ENCODE assay signal across 8 cellular contexts in the genomic region with DNA sequence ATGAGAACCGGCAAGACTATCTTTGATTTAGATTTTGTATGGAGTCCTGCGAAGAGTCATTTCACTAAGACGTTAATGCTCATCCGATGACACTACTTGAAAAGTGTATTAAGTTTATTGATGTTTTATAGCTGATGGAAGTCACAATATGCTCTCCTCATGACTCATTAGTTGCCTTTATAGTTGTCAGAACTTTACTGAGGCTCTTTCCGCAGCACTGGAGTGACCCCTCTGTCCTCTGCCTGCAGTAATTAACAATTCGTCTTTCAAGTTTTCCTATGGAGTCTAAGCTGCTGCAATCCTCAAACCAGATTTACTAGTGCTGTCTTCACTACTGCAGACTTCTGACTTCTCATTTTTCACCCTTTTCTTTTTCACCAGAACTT. TPM values are rescaled to one million over a fixed set of nuclear protein-coding genes. Genes with fewer than 3 reads are reported as not detected.
A peak's percentile ranks its signal among the peaks of the same experiment; 100 is the strongest.
DNase-seq lines count a peak whose midpoint lies in the region; ATAC-seq, FAIRE-seq and TF ChIP-seq lines count a peak whose summit lies in the region.

No MANE protein-coding gene starts in this region.

- TF ChIP-seq POLR2A in HepG2 (IDR thresholded peaks at IDR 0.05; ENCODE audit: insufficient read depth in 1 of 2, low read depth in 2 of 2, low read length in 2 of 2): no peak

- H3K27ac Mint-ChIP-seq in type B pancreatic cell: peak overlapping the region; percentile 100

- H3K36me3 ChIP-seq in HUES6 (ENCODE audit: control insufficient read depth, insufficient read depth, low read length): peaks cover 7% of the 10 kb centered on the region
- peaks cover 2 to 13% of the 10 kb centered on the region in 2 experiments for H3K36me3 ChIP-seq in HepG2 (replicated peaks in 1 of 2; ENCODE audit: control insufficient read depth in 1 of 2, insufficient read depth in 2 of 2, low read length in 2 of 2)

- H3K4me1 ChIP-seq in HUES6 (ENCODE audit: control insufficient read depth, insufficient read depth, low read length) (peaks cover 5% of the 10 kb centered on the region), HepG2 (ENCODE audit: insufficient read depth, low read length) (peaks cover 38% of the 10 kb centered on the region)

- POLR2A ChIA-PET in AG04450 (lab: Yijun Ruan, JAX): interaction anchor here (0.8 to 2.1 kb wide), 6 partner anchors 13 to 65 kb away, joined by 4 to 23 read pairs (median 6); partner anchors contain the start of genes CCT8 and LTN1
- POLR2A ChIA-PET in HepG2 (lab: Yijun Ruan, JAX): interaction anchor here (1.0 to 5.2 kb wide), 10 partner anchors 12 to 274 kb away, joined by 3 to 94 read pairs (median 6); partner anchors contain the start of genes BACH1, CCT8 and LTN1

- H3K9me3 ChIP-seq in AG04450 (ENCODE audit: control insufficient read depth, insufficient read depth, low read length) (no peaks in the 10 kb centered on the region; the same call in 1 of the 2 replicates), HUES6 (ENCODE audit: control insufficient read depth, insufficient read depth, low read depth, low read length) (no peaks in the 10 kb centered on the region), HepG2 (ENCODE audit: low read length) (no peaks in the 10 kb centered on the region)

- peak; percentile 8 for FAIRE-seq in HepG2 (lab: Jason Lieb, UNC)

- TF ChIP-seq EP300 in HepG2 (IDR thresholded peaks at IDR 0.05; ENCODE audit: low read depth in 2 of 2, low read length in 2 of 2) (no peak), HepG2 (CRISPR knock-in tag; IDR thresholded peaks at IDR 0.05; ENCODE audit: borderline replicate concordance) (no peak)

- in situ Hi-C loops in HepG2 (cut with HindIII; ENCODE audit: extremely low pct_ligation_motif_present, low pct_unique_long_range_greater_than_20kb): no loop called here

- peak overlapping the region; percentile 78 for H3K4me2 ChIP-seq in HepG2 (ENCODE audit: low read depth, low read length)

- H2AFZ ChIP-seq in HepG2 (ENCODE audit: low read length): no peak overlapping the region

- intact Hi-C loops in HepG2 (cut with micrococcal nuclease; ENCODE audit: unreplicated experiment): loop anchor here (1.0 to 2.0 kb wide), 2 partner anchors 33 to 47 kb away; partner anchors contain the start of genes CCT8 and LTN1

- no peaks in the 10 kb centered on the region for H3K9me3 Mint-ChIP-seq in type B pancreatic cell

- WGBS in HepG2 (ENCODE audit: low lambda C conversion rate): 1% methylated on average over 6 of the region's 6 CpGs

- H4K20me1 ChIP-seq in HepG2 (ENCODE audit: insufficient read depth, low read length): no peaks in the 10 kb centered on the region

- H3K4me3 ChIP-seq in AG04450 (ENCODE audit: low read depth, low read length) (peak overlapping the region; percentile 96), HUES6 (ENCODE audit: low read depth, low read length) (peak overlapping the region; percentile 97), HepG2 (replicated peaks in 1 of 3; ENCODE audit: insufficient read depth in 1 of 3, low read depth in 2 of 3, low read length in 3 of 3) (peak overlapping the region; percentile 79 to 94 (median 83))

- BruUV-seq in HepG2 (replicated peaks; lab: Mats Ljungman, UMichigan): TSS peak; percentile 66

- H3K9ac ChIP-seq in HUES6 (ENCODE audit: low read length) (peak overlapping the region; percentile 98), HepG2 (ENCODE audit: insufficient read depth, low read depth, low read length) (peak overlapping the region; percentile 99)

- ATAC-seq in HepG2 (peak; percentile 8; the same call in 2 of the 3 replicates), HG02642 (IDR thresholded peaks at IDR 0.05; ENCODE audit: poor library complexity, unreplicated experiment) (no peak)

- H3K27ac ChIP-seq in AG04450 (ENCODE audit: low read depth, low read length): peak overlapping the region; percentile 99
- H3K27ac ChIP-seq in HUES6 (ENCODE audit: low read depth, low read length): no peak overlapping the region
- peak overlapping the region; percentile 99 for H3K27ac ChIP-seq in HepG2 (ENCODE audit: extremely low read length, insufficient read depth, low read length)

- DNase-seq in AG04450 (ENCODE audit: low read depth, low spot score): no peak
- DNase-seq in astrocyte of the hippocampus (ENCODE audit: low read depth, low spot score): peak; percentile 29
- no peak for DNase-seq in HepG2 (ENCODE audit: low spot score)
- DNase-seq in type B pancreatic cell (ENCODE audit: extremely low spot score, unreplicated experiment): no peak
- DNase-seq in MV-4-11 (lab: John Stamatoyannopoulos, UW): no peak
- no peak for DNase-seq in GM10266 (ENCODE audit: extremely low spot score)

- CTCF ChIA-PET in AG04450 (lab: Charles Lee): interaction anchor here (1.2 kb wide), 1 partner anchor 31 kb away, joined by 3 read pairs; no protein-coding TSS in a partner anchor
- CTCF ChIA-PET in HepG2 (lab: Yijun Ruan, JAX; ENCODE audit: low intra/inter-chr PET ratio, low total read pairs): no interaction called here

- peaks cover 32% of the 10 kb centered on the region for H3K79me2 ChIP-seq in HepG2 (ENCODE audit: insufficient read depth, low read length)

- H3K4me3 Mint-ChIP-seq in type B pancreatic cell: peak overlapping the region; percentile 99

- no peaks in the 10 kb centered on the region for H3K27me3 ChIP-seq in AG04450 (ENCODE audit: control insufficient read depth, insufficient read depth, low read length)
- H3K27me3 ChIP-seq in HUES6 (ENCODE audit: control insufficient read depth, insufficient read depth, low read length): no peaks in the 10 kb centered on the region
- H3K27me3 ChIP-seq in HepG2 (ENCODE audit: control insufficient read depth in 1 of 2, insufficient read depth in 2 of 2, low read length in 2 of 2): no peaks in the 10 kb centered on the region; a peak in 1 of 5 replicates

- TF ChIP-seq RAD21 in HepG2 (CRISPR knock-in tag; IDR thresholded peaks at IDR 0.05): no peak

- peaks cover 18% of the 10 kb centered on the region for H3K4me1 Mint-ChIP-seq in type B pancreatic cell (ENCODE audit: unreplicated experiment)

- H3K27me3 Mint-ChIP-seq in type B pancreatic cell: no peaks in the 10 kb centered on the region

- TF ChIP-seq CTCF in AG04450 (IDR thresholded peaks at IDR 0.05; ENCODE audit: low read depth, low read length) (no peak), HepG2 (CRISPR knock-in tag; IDR thresholded peaks at IDR 0.05) (no peak), type B pancreatic cell (conservative IDR thresholded peaks at IDR 0.05) (no peak), GM10266 (IDR thresholded peaks at IDR 0.05; ENCODE audit: control insufficient read depth, insufficient read depth, low read depth, missing control alignments) (no peak)

- peaks cover 4% of the 10 kb centered on the region for H3K36me3 Mint-ChIP-seq in type B pancreatic cell

RNA-seq across cellular contexts. Expression of gene USP16, which starts 0.9 kb away (rescaled TPM):
- polyA plus RNA-seq in AG04450 (2011; rRNA removed): 22.7 and 35.6 TPM in 2 replicates
- 12.3 and 19.4 TPM in 2 replicates for polyA minus RNA-seq in AG04450 (2011; rRNA and poly(A)+ RNA removed)
- total RNA-seq in HepG2 (2016; rRNA removed; fragmentation: Illumina TruSeq; extraction: Trizol): 46.9 and 72.4 TPM in 2 replicates
- 8.2 and 9.5 TPM in 2 replicates for total RNA-seq in HepG2 (2016; cell fraction: cytosol; rRNA removed; fragmentation: Illumina TruSeq; extraction: Trizol; ENCODE audit: low read depth)
- total RNA-seq in HepG2 (2016; cell fraction: insoluble cytoplasmic fraction; rRNA removed; fragmentation: Illumina TruSeq; extraction: Trizol): 46.8 and 73.9 TPM in 2 replicates
- total RNA-seq in HepG2 (2016; cell fraction: membrane; rRNA removed; fragmentation: Illumina TruSeq; extraction: Trizol): 25.9 and 27.0 TPM in 2 replicates
- 31.9 and 37.3 TPM in 2 replicates for total RNA-seq in HepG2 (2016; cell fraction: nucleus; rRNA removed; fragmentation: Illumina TruSeq; extraction: Trizol)
- 12.0 and 16.5 TPM in 2 replicates for polyA plus RNA-seq in HepG2 (2011; rRNA removed)
- 4.6 and 7.2 TPM in 2 replicates for polyA plus RNA-seq in HepG2 (2011; cell fraction: cytosol; rRNA removed)
- polyA plus RNA-seq in HepG2 (2011; cell fraction: nucleus; rRNA removed): 10.3 and 11.5 TPM in 2 replicates
- 20.8 and 28.1 TPM in 2 replicates for polyA plus RNA-seq in HepG2 (2012)
- polyA plus RNA-seq in HepG2 (2016; cell fraction: cytosol; fragmentation: Illumina TruSeq; extraction: Trizol; ENCODE audit: low read depth): 3.3 and 3.5 TPM in 2 replicates
- 48.3 and 53.1 TPM in 2 replicates for polyA plus RNA-seq in HepG2 (2016; cell fraction: insoluble cytoplasmic fraction; fragmentation: Illumina TruSeq; extraction: Trizol; ENCODE audit: low read depth)
- polyA plus RNA-seq in HepG2 (2016; cell fraction: membrane; fragmentation: Illumina TruSeq; extraction: Trizol; ENCODE audit: low read depth): 8.0 and 9.3 TPM in 2 replicates
- 41.1 and 44.1 TPM in 2 replicates for polyA plus RNA-seq in HepG2 (2016; cell fraction: nucleus; fragmentation: Illumina TruSeq; extraction: Trizol; ENCODE audit: insufficient read depth, low read depth)
- 4.9 and 7.5 TPM in 2 replicates for polyA minus RNA-seq in HepG2 (2011; rRNA and poly(A)+ RNA removed; ENCODE audit: low replicate concordance)
- 10.9 and 11.0 TPM in 2 replicates for polyA minus RNA-seq in HepG2 (2011; cell fraction: cytosol; rRNA and poly(A)+ RNA removed)
- 29.6 and 30.9 TPM in 2 replicates for polyA minus RNA-seq in HepG2 (2011; cell fraction: nucleus; rRNA and poly(A)+ RNA removed)
- 28.9 and 35.0 TPM in 2 replicates for total RNA-seq in type B pancreatic cell (ENCODE audit: low replicate concordance)

RNA-seq across cellular contexts. Expression of gene RWDD2B, which starts 6.2 kb away (rescaled TPM):
- 29.2 and 36.5 TPM in 2 replicates for polyA plus RNA-seq in AG04450 (2011; rRNA removed)
- polyA minus RNA-seq in AG04450 (2011; rRNA and poly(A)+ RNA removed): 12.0 and 17.4 TPM in 2 replicates
- 20.9 and 28.3 TPM in 2 replicates for total RNA-seq in HepG2 (2016; rRNA removed; fragmentation: Illumina TruSeq; extraction: Trizol)
- total RNA-seq in HepG2 (2016; cell fraction: cytosol; rRNA removed; fragmentation: Illumina TruSeq; extraction: Trizol; ENCODE audit: low read depth): 10.0 and 11.2 TPM in 2 replicates
- 22.0 and 27.5 TPM in 2 replicates for total RNA-seq in HepG2 (2016; cell fraction: insoluble cytoplasmic fraction; rRNA removed; fragmentation: Illumina TruSeq; extraction: Trizol)
- total RNA-seq in HepG2 (2016; cell fraction: membrane; rRNA removed; fragmentation: Illumina TruSeq; extraction: Trizol): 28.3 and 28.6 TPM in 2 replicates
- 9.7 and 10.9 TPM in 2 replicates for total RNA-seq in HepG2 (2016; cell fraction: nucleus; rRNA removed; fragmentation: Illumina TruSeq; extraction: Trizol)
- 9.3 and 9.9 TPM in 2 replicates for polyA plus RNA-seq in HepG2 (2011; rRNA removed)
- polyA plus RNA-seq in HepG2 (2011; cell fraction: cytosol; rRNA removed): 4.6 and 6.6 TPM in 2 replicates
- polyA plus RNA-seq in HepG2 (2011; cell fraction: nucleus; rRNA removed): 2.5 and 3.6 TPM in 2 replicates
- polyA plus RNA-seq in HepG2 (2012): 8.4 and 13.0 TPM in 2 replicates
- 13.0 and 14.8 TPM in 2 replicates for polyA plus RNA-seq in HepG2 (2016; cell fraction: cytosol; fragmentation: Illumina TruSeq; extraction: Trizol; ENCODE audit: low read depth)
- 31.8 and 32.4 TPM in 2 replicates for polyA plus RNA-seq in HepG2 (2016; cell fraction: insoluble cytoplasmic fraction; fragmentation: Illumina TruSeq; extraction: Trizol; ENCODE audit: low read depth)
- 25.4 and 26.8 TPM in 2 replicates for polyA plus RNA-seq in HepG2 (2016; cell fraction: membrane; fragmentation: Illumina TruSeq; extraction: Trizol; ENCODE audit: low read depth)
- polyA plus RNA-seq in HepG2 (2016; cell fraction: nucleus; fragmentation: Illumina TruSeq; extraction: Trizol; ENCODE audit: insufficient read depth, low read depth): 16.3 and 18.5 TPM in 2 replicates
- polyA minus RNA-seq in HepG2 (2011; rRNA and poly(A)+ RNA removed; ENCODE audit: low replicate concordance): 2.7 and 14.4 TPM in 2 replicates
- 4.1 and 5.6 TPM in 2 replicates for polyA minus RNA-seq in HepG2 (2011; cell fraction: cytosol; rRNA and poly(A)+ RNA removed)
- 3.7 and 5.5 TPM in 2 replicates for polyA minus RNA-seq in HepG2 (2011; cell fraction: nucleus; rRNA and poly(A)+ RNA removed)
- 9.2 and 10.7 TPM in 2 replicates for total RNA-seq in type B pancreatic cell (ENCODE audit: low replicate concordance)

RNA-seq across cellular contexts. Expression of gene LTN1, which starts 32.6 kb away (rescaled TPM):
- polyA plus RNA-seq in AG04450 (2011; rRNA removed) (11.7 and 14.4 TPM in 2 replicates), HepG2 (2011; rRNA removed) (6.0 and 6.7 TPM in 2 replicates)
- 20.7 and 41.2 TPM in 2 replicates for polyA minus RNA-seq in AG04450 (2011; rRNA and poly(A)+ RNA removed)
- total RNA-seq in HepG2 (2016; rRNA removed; fragmentation: Illumina TruSeq; extraction: Trizol) (24.6 and 40.1 TPM in 2 replicates), type B pancreatic cell (ENCODE audit: low replicate concordance) (24.3 and 27.8 TPM in 2 replicates)
- 2.0 TPM in 2 replicates for total RNA-seq in HepG2 (2016; cell fraction: cytosol; rRNA removed; fragmentation: Illumina TruSeq; extraction: Trizol; ENCODE audit: low read depth)
- 24.2 and 39.9 TPM in 2 replicates for total RNA-seq in HepG2 (2016; cell fraction: insoluble cytoplasmic fraction; rRNA removed; fragmentation: Illumina TruSeq; extraction: Trizol)
- total RNA-seq in HepG2 (2016; cell fraction: membrane; rRNA removed; fragmentation: Illumina TruSeq; extraction: Trizol): 6.6 and 7.1 TPM in 2 replicates
- total RNA-seq in HepG2 (2016; cell fraction: nucleus; rRNA removed; fragmentation: Illumina TruSeq; extraction: Trizol): 42.3 and 44.9 TPM in 2 replicates
- 2.2 and 3.6 TPM in 2 replicates for polyA plus RNA-seq in HepG2 (2011; cell fraction: cytosol; rRNA removed)
- 6.0 and 8.8 TPM in 2 replicates for polyA plus RNA-seq in HepG2 (2011; cell fraction: nucleus; rRNA removed)
- 8.9 and 10.5 TPM in 2 replicates for polyA plus RNA-seq in HepG2 (2012)
- 0.32 and 0.50 TPM in 2 replicates for polyA plus RNA-seq in HepG2 (2016; cell fraction: cytosol; fragmentation: Illumina TruSeq; extraction: Trizol; ENCODE audit: low read depth)
- 12.6 and 13.7 TPM in 2 replicates for polyA plus RNA-seq in HepG2 (2016; cell fraction: insoluble cytoplasmic fraction; fragmentation: Illumina TruSeq; extraction: Trizol; ENCODE audit: low read depth)
- 0.92 and 1.5 TPM in 2 replicates for polyA plus RNA-seq in HepG2 (2016; cell fraction: membrane; fragmentation: Illumina TruSeq; extraction: Trizol; ENCODE audit: low read depth)
- 31.2 and 35.8 TPM in 2 replicates for polyA plus RNA-seq in HepG2 (2016; cell fraction: nucleus; fragmentation: Illumina TruSeq; extraction: Trizol; ENCODE audit: insufficient read depth, low read depth)
- 16.3 and 25.1 TPM in 2 replicates for polyA minus RNA-seq in HepG2 (2011; rRNA and poly(A)+ RNA removed; ENCODE audit: low replicate concordance)
- polyA minus RNA-seq in HepG2 (2011; cell fraction: cytosol; rRNA and poly(A)+ RNA removed): 15.9 and 17.7 TPM in 2 replicates
- polyA minus RNA-seq in HepG2 (2011; cell fraction: nucleus; rRNA and poly(A)+ RNA removed): 59.5 and 66.4 TPM in 2 replicates

RNA-seq across cellular contexts. Expression of gene CCT8, which starts 48.1 kb away (rescaled TPM):
- polyA plus RNA-seq in AG04450 (2011; rRNA removed) (188 and 265 TPM in 2 replicates), HepG2 (2011; rRNA removed) (87.0 and 127 TPM in 2 replicates)
- 92.7 and 145 TPM in 2 replicates for polyA minus RNA-seq in AG04450 (2011; rRNA and poly(A)+ RNA removed)
- total RNA-seq in HepG2 (2016; rRNA removed; fragmentation: Illumina TruSeq; extraction: Trizol) (325 and 538 TPM in 2 replicates), type B pancreatic cell (ENCODE audit: low replicate concordance) (167 and 218 TPM in 2 replicates)
- total RNA-seq in HepG2 (2016; cell fraction: cytosol; rRNA removed; fragmentation: Illumina TruSeq; extraction: Trizol; ENCODE audit: low read depth): 81.4 and 96.3 TPM in 2 replicates
- 336 and 530 TPM in 2 replicates for total RNA-seq in HepG2 (2016; cell fraction: insoluble cytoplasmic fraction; rRNA removed; fragmentation: Illumina TruSeq; extraction: Trizol)
- total RNA-seq in HepG2 (2016; cell fraction: membrane; rRNA removed; fragmentation: Illumina TruSeq; extraction: Trizol): 134 and 165 TPM in 2 replicates
- total RNA-seq in HepG2 (2016; cell fraction: nucleus; rRNA removed; fragmentation: Illumina TruSeq; extraction: Trizol): 137 and 155 TPM in 2 replicates
- polyA plus RNA-seq in HepG2 (2011; cell fraction: cytosol; rRNA removed): 80.0 and 97.4 TPM in 2 replicates
- polyA plus RNA-seq in HepG2 (2011; cell fraction: nucleus; rRNA removed): 53.9 and 70.6 TPM in 2 replicates
- 174 and 217 TPM in 2 replicates for polyA plus RNA-seq in HepG2 (2012)
- polyA plus RNA-seq in HepG2 (2016; cell fraction: cytosol; fragmentation: Illumina TruSeq; extraction: Trizol; ENCODE audit: low read depth): 45.9 and 52.2 TPM in 2 replicates
- 406 and 427 TPM in 2 replicates for polyA plus RNA-seq in HepG2 (2016; cell fraction: insoluble cytoplasmic fraction; fragmentation: Illumina TruSeq; extraction: Trizol; ENCODE audit: low read depth)
- 80.8 and 98.2 TPM in 2 replicates for polyA plus RNA-seq in HepG2 (2016; cell fraction: membrane; fragmentation: Illumina TruSeq; extraction: Trizol; ENCODE audit: low read depth)
- polyA plus RNA-seq in HepG2 (2016; cell fraction: nucleus; fragmentation: Illumina TruSeq; extraction: Trizol; ENCODE audit: insufficient read depth, low read depth): 196 and 213 TPM in 2 replicates
- polyA minus RNA-seq in HepG2 (2011; rRNA and poly(A)+ RNA removed; ENCODE audit: low replicate concordance): 56.7 and 122 TPM in 2 replicates
- polyA minus RNA-seq in HepG2 (2011; cell fraction: cytosol; rRNA and poly(A)+ RNA removed): 110 and 112 TPM in 2 replicates
- polyA minus RNA-seq in HepG2 (2011; cell fraction: nucleus; rRNA and poly(A)+ RNA removed): 74.0 and 108 TPM in 2 replicates
